ENCODE assay signal across 1 cellular context in genomic region chr17:31472137-31472536, GRCh38.
TF ChIP-seq lines count a peak whose summit lies in the region.

No MANE protein-coding gene starts in this region.

TF ChIP-seq in K562, 482 proteins besides CTCF, POLR2A, EP300 and RAD21 (continues in another document):
- TF ChIP-seq PATZ1 (CRISPR knock-in tag; IDR thresholded peaks at IDR 0.05; ENCODE audit: borderline replicate concordance) = no peak
- TF ChIP-seq MLLT1 (IDR thresholded peaks at IDR 0.05) = no peak
- TF ChIP-seq MGA (IDR thresholded peaks at IDR 0.05) = no peak
- no peak for TF ChIP-seq PHF21A (IDR thresholded peaks at IDR 0.05; ENCODE audit: borderline replicate concordance, low read depth)
- TF ChIP-seq LEF1 (IDR thresholded peaks at IDR 0.05) = no peak
- TF ChIP-seq ZNF445 (CRISPR knock-in tag; IDR thresholded peaks at IDR 0.05; ENCODE audit: low read depth) = no peak
- TF ChIP-seq MAFK (IDR thresholded peaks at IDR 0.05; ENCODE audit: low read length) = peak; percentile 44; the same call in 1 of the 2 replicates
- TF ChIP-seq TGIF2 (CRISPR knock-in tag; IDR thresholded peaks at IDR 0.05) = no peak
- peak; percentile 80 for TF ChIP-seq MAFG (tag; conservative IDR thresholded peaks at IDR 0.05)
- TF ChIP-seq UBTF (IDR thresholded peaks at IDR 0.05; ENCODE audit: borderline replicate concordance in 1 of 2, low read depth in 2 of 2, low read length in 2 of 2) = no peak
- TF ChIP-seq CTBP1 (IDR thresholded peaks at IDR 0.05; ENCODE audit: borderline replicate concordance) = 0 out of 2 replicates have a peak, but pooled peaks have one; percentile 12
- TF ChIP-seq FOXK1 (CRISPR knock-in tag; IDR thresholded peaks at IDR 0.05; ENCODE audit: borderline replicate concordance) = no peak
- peak; percentile 86 for TF ChIP-seq ZNF316 (IDR thresholded peaks at IDR 0.05)
- TF ChIP-seq ASH1L (IDR thresholded peaks at IDR 0.05; ENCODE audit: borderline replicate concordance, low read depth, partially characterized antibody) = no peak
- TF ChIP-seq ZFP1 (CRISPR knock-in tag; IDR thresholded peaks at IDR 0.05) = no peak
- TF ChIP-seq ZNF76 (CRISPR knock-in tag; IDR thresholded peaks at IDR 0.05; ENCODE audit: borderline replicate concordance) = no peak
- TF ChIP-seq TEAD2 (tag; IDR thresholded peaks at IDR 0.05) = no peak
- no peak for TF ChIP-seq RBFOX2 (IDR thresholded peaks at IDR 0.05; ENCODE audit: low read depth, low read length)
- no peak for TF ChIP-seq ZNF699 (CRISPR knock-in tag; IDR thresholded peaks at IDR 0.05; ENCODE audit: insufficient replicate concordance)
- TF ChIP-seq DLX4 (CRISPR knock-in tag; IDR thresholded peaks at IDR 0.05) = no peak
- TF ChIP-seq NFE2L1 (tag; IDR thresholded peaks at IDR 0.05; ENCODE audit: borderline replicate concordance, low read depth) = 0 out of 2 replicates have a peak, but pooled peaks have one; percentile 26
- TF ChIP-seq CLOCK (CRISPR knock-in tag; IDR thresholded peaks at IDR 0.05; ENCODE audit: borderline replicate concordance) = no peak
- no peak for TF ChIP-seq POU5F1 (IDR thresholded peaks at IDR 0.05; ENCODE audit: borderline replicate concordance, low read depth, low read length, partially characterized antibody)
- TF ChIP-seq PCBP1 (IDR thresholded peaks at IDR 0.05; ENCODE audit: low read depth, low read length, poor library complexity, severe bottlenecking) = no peak
- TF ChIP-seq NFE2 (IDR thresholded peaks at IDR 0.05; ENCODE audit: low read depth) = peak; percentile 83
- TF ChIP-seq NFIC (IDR thresholded peaks at IDR 0.05) = no peak
- TF ChIP-seq PBX2 (CRISPR knock-in tag; IDR thresholded peaks at IDR 0.05; ENCODE audit: low read depth) = no peak
- TF ChIP-seq PBX2 (tag; conservative IDR thresholded peaks at IDR 0.05; ENCODE audit: low read depth) = no peak
